Comparison of ENCODE assay signal across 13 cellular contexts in the genomic region with DNA sequence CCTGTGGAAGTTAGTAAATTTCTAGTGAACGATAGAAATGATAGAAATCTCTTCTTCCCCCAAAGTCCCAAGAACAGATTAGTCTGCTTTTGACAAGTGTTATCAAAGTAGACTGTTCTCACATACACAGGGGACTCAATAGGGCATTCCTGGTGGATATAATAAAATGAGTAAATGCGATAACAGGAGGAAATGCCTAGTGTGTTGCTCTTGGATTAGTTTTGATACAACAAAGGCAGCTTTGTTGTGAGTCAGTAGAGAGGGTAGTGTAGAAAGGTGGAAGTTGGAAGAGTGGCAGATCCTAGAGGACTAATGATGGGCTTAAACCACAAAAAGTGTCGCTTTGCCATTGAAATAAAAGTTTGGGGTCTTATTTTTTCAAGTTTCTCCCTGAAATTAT. TPM values are rescaled to one million over a fixed set of nuclear protein-coding genes. Genes with fewer than 3 reads are reported as not detected.
DNase-seq lines count a peak whose midpoint lies in the region; ATAC-seq and TF ChIP-seq lines count a peak whose summit lies in the region.
"Had no signal": no experiment of that assay in that cellular context is flagged by ENCODE, and none has a peak within 500 bp of the region (broad histone marks: within the 10 kb centered on the region; RNA-seq: fewer than 3 reads in every experiment).

No MANE protein-coding gene starts in this region.

- CTCF ChIA-PET in PC-3 (lab: Charles Lee), result no interaction called here

- H3K9me3 ChIP-seq in PC-3 (ENCODE audit: low read length) (no peaks in the 10 kb centered on the region), osteoblast (ENCODE audit: low read depth, low read length) (no peaks in the 10 kb centered on the region)

- H3K9me2 ChIP-seq in PC-3 (replicated peaks; ENCODE audit: low read length), result no peaks in the 10 kb centered on the region

- no TSS peak for BruUV-seq in PC-3 (replicated peaks; lab: Mats Ljungman, UMichigan)

- H3K4me2 ChIP-seq in PC-3 (ENCODE audit: low read length) (no peak overlapping the region), osteoblast (ENCODE audit: insufficient read depth, low read length) (no peak overlapping the region)
- H3K4me2 ChIP-seq: KMS-11 had no signal

- DNase-seq in ELR (ENCODE audit: low read depth), result peak; percentile 24
- DNase-seq in PC-3, result no peak
- peak; percentile 77 to 88 for DNase-seq in dermis microvascular lymphatic vessel endothelial cell (ENCODE audit: low read depth in 2 of 2)
- DNase-seq in osteoblast (ENCODE audit: insufficient read length, low spot score, missing footprints), result peak; percentile 46
- no peak for DNase-seq in GM20000 (ENCODE audit: low spot score)
- no peak for DNase-seq in SHP77 treated with DMSO at 0.1 percent for 48 hours (lab: John Stamatoyannopoulos, UW)
- DNase-seq in NCI-H1105 treated with DMSO at 0.1 percent for 48 hours (lab: John Stamatoyannopoulos, UW), result no peak
- no peak for DNase-seq in NCI-H2171 (lab: John Stamatoyannopoulos, UW)
- DNase-seq: CD8-positive, alpha-beta memory T cell; glutamatergic neuron; H9; SHP77 had no signal

- H4K20me1 ChIP-seq in PC-3 (ENCODE audit: low read length) (no peaks in the 10 kb centered on the region), osteoblast (ENCODE audit: insufficient read depth, low read length) (no peaks in the 10 kb centered on the region)

- ATAC-seq in PC-3, result peak; percentile 10; the same call in 1 of the 2 replicates

- intact Hi-C loops in PC-3 (cut with micrococcal nuclease), result loop anchor here (5.0 kb wide), 1 partner anchor 58 kb away; no protein-coding TSS in a partner anchor

- no peak overlapping the region for H2AFZ ChIP-seq in PC-3 (ENCODE audit: low read length)
- H2AFZ ChIP-seq in osteoblast (ENCODE audit: low read length), result no peak overlapping the region

- H3K79me2 ChIP-seq in PC-3 (ENCODE audit: low read length) (peaks cover 23% of the 10 kb centered on the region), osteoblast (ENCODE audit: insufficient read depth, low read length) (peaks cover 45% of the 10 kb centered on the region)

- H3K9ac ChIP-seq in PC-3 (ENCODE audit: low read length), result no peak overlapping the region
- H3K9ac ChIP-seq: KMS-11 had no signal

- H3K4me1 ChIP-seq in PC-3 (ENCODE audit: insufficient read depth, low read length) (peaks cover 28% of the 10 kb centered on the region), osteoblast (ENCODE audit: insufficient read depth, low read length) (peaks cover 11% of the 10 kb centered on the region)

- H3K27me3 ChIP-seq in PC-3 (ENCODE audit: low read length) (no peaks in the 10 kb centered on the region), osteoblast (ENCODE audit: insufficient read depth, low read length) (no peaks in the 10 kb centered on the region)

- no peaks in the 10 kb centered on the region for H3F3A ChIP-seq in PC-3 (ENCODE audit: low read length, unreplicated experiment)

- no peak for TF ChIP-seq CTCF in PC-3 (conservative IDR thresholded peaks at IDR 0.05; ENCODE audit: low read depth, low read length)
- no peak for TF ChIP-seq CTCF in osteoblast (IDR thresholded peaks at IDR 0.05; ENCODE audit: extremely low read depth, low read depth, low read length)
- TF ChIP-seq CTCF in GM20000 (IDR thresholded peaks at IDR 0.05; ENCODE audit: extremely low read depth, missing control alignments), result no peak

- POLR2A ChIA-PET in PC-3 (lab: Charles Lee; ENCODE audit: unreplicated experiment), result no interaction called here

- H3K4me3 ChIP-seq in PC-3 (ENCODE audit: low read length), result no peak overlapping the region
- no peak overlapping the region for H3K4me3 ChIP-seq in osteoblast (ENCODE audit: insufficient read depth, low read length)

- H3K36me3 ChIP-seq in PC-3 (ENCODE audit: low read depth, low read length) (no peaks in the 10 kb centered on the region), osteoblast (ENCODE audit: insufficient read depth, low read length) (no peaks in the 10 kb centered on the region)

- no peak overlapping the region for H3K27ac ChIP-seq in PC-3 (ENCODE audit: low read length)
- no peak overlapping the region for H3K27ac ChIP-seq in osteoblast (ENCODE audit: low read depth, low read length)
- H3K27ac ChIP-seq: KMS-11 had no signal

RNA-seq across cellular contexts. Expression of a gene that starts 43.5 kb away (rescaled TPM):
- total RNA-seq in PC-3 (2014; rRNA removed), result 13.2 and 16.9 TPM in 2 replicates
- total RNA-seq in dermis microvascular lymphatic vessel endothelial cell, result 58.3 and 85.6 TPM in 2 replicates
- 32.2 and 35.9 TPM in 2 replicates for total RNA-seq in osteoblast

RNA-seq across cellular contexts. Expression of a gene that starts 51.5 kb away (rescaled TPM):
- total RNA-seq in PC-3 (2014; rRNA removed) (3.6 and 4.3 TPM in 2 replicates), dermis microvascular lymphatic vessel endothelial cell (4.4 and 4.8 TPM in 2 replicates), osteoblast (9.8 and 15.3 TPM in 2 replicates)

Comparison
In these comparisons a context has a peak if more than half of its experiments do, and no peak if none do; other contexts are left out.
1. DNase-seq: peak in ELR (single experiment), dermis microvascular lymphatic vessel endothelial cell (2 of 2) and osteoblast (single experiment); none in PC-3 (single experiment), GM20000 (single experiment), SHP77 treated with DMSO at 0.1 percent for 48 hours (single experiment), NCI-H1105 treated with DMSO at 0.1 percent for 48 hours (single experiment) and NCI-H2171 (single experiment).